In the genomic region with DNA sequence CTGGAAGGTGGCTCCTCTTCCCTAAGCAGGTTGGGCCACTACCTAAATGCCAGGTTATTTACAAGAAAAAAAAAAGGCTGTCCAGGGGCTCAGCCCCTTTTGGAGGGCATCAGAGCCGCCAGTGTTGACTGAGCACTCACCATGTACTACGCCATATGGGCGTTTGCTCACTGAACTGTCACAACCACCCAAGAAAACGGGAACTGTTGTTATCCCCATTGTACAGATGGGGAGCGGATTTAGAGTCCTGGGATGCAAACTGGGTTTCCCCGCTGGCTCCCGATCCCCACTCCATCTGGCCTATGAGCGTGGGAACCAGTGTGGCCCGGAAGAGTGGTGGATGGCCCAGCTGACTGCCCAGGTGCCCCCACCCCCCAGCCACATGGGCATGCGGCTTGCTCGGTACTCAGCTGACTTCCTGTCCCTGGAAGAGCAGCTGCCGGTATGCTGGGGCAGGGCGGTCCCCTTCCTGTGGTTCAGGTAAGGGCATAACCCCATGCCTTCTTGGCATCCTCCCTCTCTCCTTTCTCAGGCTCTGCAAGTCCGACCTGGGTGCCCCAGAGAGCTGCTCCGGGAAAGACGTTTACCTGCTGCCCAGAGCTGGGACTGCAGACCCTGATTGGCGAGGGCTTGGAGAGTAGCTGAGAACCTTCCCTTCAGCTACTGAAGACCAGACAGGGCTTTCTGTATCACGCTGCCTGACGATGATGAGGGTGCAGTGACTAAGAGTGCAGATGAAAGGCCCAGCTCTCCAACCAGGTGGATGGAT, we compare ENCODE assay signal across 8 cellular contexts. TPM values are rescaled to one million over a fixed set of nuclear protein-coding genes. Genes with fewer than 3 reads are reported as not detected.
DNase-seq lines count a peak whose midpoint lies in the region; ATAC-seq and TF ChIP-seq lines count a peak whose summit lies in the region.

No MANE protein-coding gene starts in this region.

- H3K4me1 ChIP-seq in spleen = peaks cover 42 to 98% (median 90%) of the 10 kb centered on the region in 6 donors

- H3K9me3 Mint-ChIP-seq in IgD-negative memory B cell = no peaks in the 10 kb centered on the region
- H3K9me3 Mint-ChIP-seq in activated CD4-positive, alpha-beta memory T cell treated with anti-CD3 and anti-CD28 coated beads for 36 hours = no peaks in the 10 kb centered on the region

- intact Hi-C loops in activated CD4-positive, alpha-beta memory T cell treated with anti-CD3 and anti-CD28 coated beads for 36 hours (cut with micrococcal nuclease) = loop anchor here (1.0 to 5.0 kb wide), 3 partner anchors 13 to 91 kb away; no protein-coding TSS in a partner anchor
- intact Hi-C loops in spleen (cut with DNase I; ENCODE audit: low total_unique reads) = no loop called here

- H3K36me3 ChIP-seq in spleen = no peaks in the 10 kb centered on the region

- no peak for TF ChIP-seq POLR2A in spleen (IDR thresholded peaks at IDR 0.05)

- H3K9me3 ChIP-seq in spleen = no peaks in the 10 kb centered on the region

- CTCF ChIA-PET in activated CD4-positive, alpha-beta memory T cell treated with anti-CD3 and anti-CD28 coated beads for 36 hours (lab: Charles Lee) = interaction anchor here (0.9 to 1.6 kb wide), 11 partner anchors 9 to 93 kb away, joined by 3 to 9 read pairs (median 5); no protein-coding TSS in a partner anchor

- DNase-seq in A172 (ENCODE audit: low spot score) (peak; percentile 92), spleen (peak; percentile 97), anterior cingulate cortex (lab: John Stamatoyannopoulos, UW) (no peak), kidney tubule cell (ENCODE audit: low spot score) (no peak)
- DNase-seq in activated CD4-positive, alpha-beta memory T cell treated with anti-CD3 and anti-CD28 coated beads for 36 hours = peak; percentile 89

- H3K4me3 ChIP-seq in spleen = peak overlapping the region in 3 of 8 donors; percentile 40 to 69 (median 42)

- H3K27ac Mint-ChIP-seq in IgD-negative memory B cell = peak overlapping the region; percentile 97 to 99 (median 98)
- peak overlapping the region; percentile 92 for H3K27ac Mint-ChIP-seq in activated CD4-positive, alpha-beta memory T cell treated with anti-CD3 and anti-CD28 coated beads for 36 hours

- H3K4me3 Mint-ChIP-seq in IgD-negative memory B cell = peak overlapping the region; percentile 67 to 94 (median 86)
- peak overlapping the region; percentile 69 for H3K4me3 Mint-ChIP-seq in activated CD4-positive, alpha-beta memory T cell treated with anti-CD3 and anti-CD28 coated beads for 36 hours

- peak overlapping the region; percentile 66 to 92 (median 86) for H3K27ac ChIP-seq in spleen

- no peaks in the 10 kb centered on the region for H3K27me3 Mint-ChIP-seq in IgD-negative memory B cell
- H3K27me3 Mint-ChIP-seq in activated CD4-positive, alpha-beta memory T cell treated with anti-CD3 and anti-CD28 coated beads for 36 hours = peaks cover 1% of the 10 kb centered on the region

- H3K36me3 Mint-ChIP-seq in IgD-negative memory B cell = no peaks in the 10 kb centered on the region
- H3K36me3 Mint-ChIP-seq in activated CD4-positive, alpha-beta memory T cell treated with anti-CD3 and anti-CD28 coated beads for 36 hours = no peaks in the 10 kb centered on the region

- POLR2A ChIA-PET in activated CD4-positive, alpha-beta memory T cell treated with anti-CD3 and anti-CD28 coated beads for 36 hours (lab: Charles Lee) = interaction anchor here (0.6 to 2.3 kb wide), 8 partner anchors 18 to 382 kb away, joined by 3 to 10 read pairs (median 3); no protein-coding TSS in a partner anchor

- TF ChIP-seq CTCF in spleen (IDR thresholded peaks at IDR 0.05 in 8 of 11, conservative IDR thresholded peaks at IDR 0.05 in 3 of 11) = no peak

- peaks cover 0 to 6% (median 0%) of the 10 kb centered on the region in 7 donors for H3K27me3 ChIP-seq in spleen (replicated peaks in 1 of 7)

- ATAC-seq in esophagus mucosa (peak; percentile 28), GM21423 (IDR thresholded peaks at IDR 0.05; ENCODE audit: unreplicated experiment) (no peak)

- H3K4me1 Mint-ChIP-seq in IgD-negative memory B cell = peaks cover 43 to 53% (median 47%) of the 10 kb centered on the region in 3 donors
- H3K4me1 Mint-ChIP-seq in activated CD4-positive, alpha-beta memory T cell treated with anti-CD3 and anti-CD28 coated beads for 36 hours (ENCODE audit: low read depth) = peaks cover 81% of the 10 kb centered on the region

- 21 to 37% (median 24%) methylated on average over 12 to 19 of the region's 19 CpGs for WGBS in spleen, 5 donors

RNA-seq across cellular contexts. Expression of gene SOCS3, which starts 16.3 kb away (rescaled TPM):
- total RNA-seq in A172 (2014; rRNA removed; shearing (Covaris generic)) = 51.0 and 60.2 TPM in 2 replicates
- polyA plus RNA-seq in IgD-negative memory B cell (17.3 TPM), spleen (10 to 100 TPM; 10.7 to 22.2 (median 12.2) TPM)
- total RNA-seq in activated CD4-positive, alpha-beta memory T cell treated with anti-CD3 and anti-CD28 coated beads for 36 hours = 100 to 1,000 TPM; 162 to 167 TPM
- total RNA-seq in esophagus mucosa (13.6 TPM), spleen (100 to 1,000 TPM in 4 of 7 donors, 10 to 100 TPM in 3; 21.4 to 164 (median 103) TPM)

RNA-seq across cellular contexts. Expression of gene PGS1, which starts 34.8 kb away (rescaled TPM):
- total RNA-seq in A172 (2014; rRNA removed; shearing (Covaris generic)) = 25.6 and 40.1 TPM in 2 replicates
- polyA plus RNA-seq in IgD-negative memory B cell (49.7 TPM), spleen (10 to 100 TPM; 20.0 to 34.7 (median 20.5) TPM)
- total RNA-seq in activated CD4-positive, alpha-beta memory T cell treated with anti-CD3 and anti-CD28 coated beads for 36 hours = 10 to 100 TPM; 75.8 to 78.1 TPM
- total RNA-seq in esophagus mucosa (15.9 TPM), spleen (100 to 1,000 TPM in 6 of 7 donors, 10 to 100 TPM in 1; 60.1 to 217 (median 112) TPM)

Comparison
In these comparisons a context has a peak if more than half of its experiments do, and no peak if none do; other contexts are left out.
1. DNase-seq: peak in A172 (single experiment), activated CD4-positive, alpha-beta memory T cell treated with anti-CD3 and anti-CD28 coated beads for 36 hours (single experiment) and spleen (single experiment); none in anterior cingulate cortex (0 of 58) and kidney tubule cell (single experiment).